In genomic region chr12:58314610-58315009, GRCh38 we compare ENCODE assay signal across 23 cellular contexts.
DNase-seq lines count a peak whose midpoint lies in the region; ATAC-seq, FAIRE-seq and TF ChIP-seq lines count a peak whose summit lies in the region.
"Had no signal": no experiment of that assay in that cellular context is flagged by ENCODE, and none has a peak within 500 bp of the region (broad histone marks: within the 10 kb centered on the region; RNA-seq: fewer than 3 reads in every experiment).

No MANE protein-coding gene starts in this region.

- intact Hi-C loops in mammary epithelial cell (cut with micrococcal nuclease) (loop anchor here (5.0 kb wide), 1 partner anchor 247 kb away; no protein-coding TSS in a partner anchor), breast epithelium (cut with DNase I; ENCODE audit: low total_unique reads) (no loop called here)

- H3K36me3 ChIP-seq in mammary epithelial cell (ENCODE audit: insufficient read depth, low read length) (no peaks in the 10 kb centered on the region), breast epithelium (no peaks in the 10 kb centered on the region), bronchial epithelial cell (ENCODE audit: control insufficient read depth, insufficient read depth, low read length) (no peaks in the 10 kb centered on the region)
- H3K36me3 ChIP-seq: Peyer's patch, tibial artery had no signal

- FAIRE-seq in bronchial epithelial cell (lab: Jason Lieb, UNC), result no peak

- ATAC-seq in foreskin keratinocyte (peak; percentile 26), GM21447 (IDR thresholded peaks at IDR 0.05; ENCODE audit: unreplicated experiment) (no peak)
- ATAC-seq: SK-N-SH treated with all-trans-retinoic acid at 6 μM for 48 hours; stimulated activated naive B cell treated with anti-CD40 and anti-IgM and Interleukin-4, amounts not matched to agents 10 μg/mL and 1 μg/mL and 100 μg/mL, for 72 hours had no signal

- 72% methylated on average over 5 of the region's 5 CpGs for WGBS in mammary epithelial cell (ENCODE audit: low coverage, missing lambda C conversion rate)

- BruUV-seq in mammary epithelial cell (replicated peaks; lab: Mats Ljungman, UMichigan), result no TSS peak

- no peaks in the 10 kb centered on the region for H4K20me1 ChIP-seq in mammary epithelial cell (ENCODE audit: insufficient read depth, low read length)

- dilution Hi-C loops in mammary epithelial cell (cut with HindIII; ENCODE audit: low sequenced_read_pairs), result no loop called here

- no peak for TF ChIP-seq CTCF in mammary epithelial cell (conservative IDR thresholded peaks at IDR 0.05 in 1 of 2, IDR thresholded peaks at IDR 0.05 in 1 of 2; ENCODE audit: extremely low read depth in 1 of 2, insufficient read depth in 1 of 2, low read depth in 1 of 2, low read length in 2 of 2)
- no peak for TF ChIP-seq CTCF in breast epithelium (IDR thresholded peaks at IDR 0.05)
- no peak for TF ChIP-seq CTCF in bronchial epithelial cell (IDR thresholded peaks at IDR 0.05; ENCODE audit: insufficient read depth, low read length, severe bottlenecking)
- no peak for TF ChIP-seq CTCF in foreskin keratinocyte (conservative IDR thresholded peaks at IDR 0.05)

- CTCF ChIA-PET in mammary epithelial cell (lab: Charles Lee; ENCODE audit: low non-redundant PET), result no interaction called here

- H3K27me3 ChIP-seq in mammary epithelial cell (ENCODE audit: insufficient read depth, low read length), result no peaks in the 10 kb centered on the region
- no peaks in the 10 kb centered on the region for H3K27me3 ChIP-seq in breast epithelium
- H3K27me3 ChIP-seq in bronchial epithelial cell (ENCODE audit: control insufficient read depth, insufficient read depth, low read length), result no peaks in the 10 kb centered on the region
- H3K27me3 ChIP-seq in foreskin keratinocyte, result no peaks in the 10 kb centered on the region
- H3K27me3 ChIP-seq: Peyer's patch, tibial artery had no signal

- no peak for TF ChIP-seq POLR2A in breast epithelium (IDR thresholded peaks at IDR 0.05)
- TF ChIP-seq POLR2A in erythroblast (IDR thresholded peaks at IDR 0.05; ENCODE audit: low read length), result no peak

- DNase-seq in mammary epithelial cell (peak; percentile 64), breast epithelium (ENCODE audit: low spot score in 2 of 2) (no peak), bronchial epithelial cell (ENCODE audit: low read depth) (peak; percentile 74), foreskin keratinocyte (peak in 1 of 2 donors; percentile 52), stromal cell of bone marrow (ENCODE audit: low read depth) (peak; percentile 13), AG08396 (ENCODE audit: low spot score) (no peak), erythroblast (lab: John Stamatoyannopoulos, UW) (no peak)
- DNase-seq: activated CD4-positive, alpha-beta T cell treated with anti-CD3 and anti-CD28 coated beads for 4 hours; activated CD8-positive, alpha-beta memory T cell treated with anti-CD3 and anti-CD28 coated beads, Interleukin-2, amount 50 U/mL, for 4 hours; activated naive CD4-positive, alpha-beta T cell; CD4-positive, alpha-beta T cell; H7; hypothalamus; midbrain; NCI-H187 treated with DMSO at 0.1 percent for 48 hours; NCI-H345; nephron progenitor cell; Peyer's patch; stimulated activated naive B cell treated with anti-CD40 and anti-IgM and Interleukin-4, amounts not matched to agents 10 μg/mL and 1 μg/mL and 100 μg/mL, for 72 hours; tibial artery had no signal

- H2AFZ ChIP-seq in mammary epithelial cell (ENCODE audit: low read depth, low read length), result no peak overlapping the region

- no peaks in the 10 kb centered on the region for H3K9me3 ChIP-seq in mammary epithelial cell (replicated peaks; ENCODE audit: insufficient read depth, low read length)
- no peaks in the 10 kb centered on the region for H3K9me3 ChIP-seq in breast epithelium

- no peak overlapping the region for H3K9ac ChIP-seq in mammary epithelial cell (ENCODE audit: insufficient read depth, low read length)

- H3K27ac ChIP-seq in mammary epithelial cell (ENCODE audit: insufficient read depth, low read depth, low read length), result no peak overlapping the region
- no peak overlapping the region for H3K27ac ChIP-seq in breast epithelium
- no peak overlapping the region for H3K27ac ChIP-seq in foreskin keratinocyte
- H3K27ac ChIP-seq: 22Rv1, Peyer's patch, tibial artery had no signal

- H3K79me2 ChIP-seq in mammary epithelial cell (ENCODE audit: insufficient read depth, low read length), result no peaks in the 10 kb centered on the region

- in situ Hi-C loops in mammary epithelial cell (cut with MboI; ENCODE audit: low sequenced_read_pairs in 2 of 2), result loop anchor here in 1 of 2 donors (25.0 kb wide), 1 partner anchor 327 kb away; no protein-coding TSS in a partner anchor

- no peak overlapping the region for H3K4me2 ChIP-seq in mammary epithelial cell (ENCODE audit: insufficient read depth, low read depth, low read length)

- peaks cover 33% of the 10 kb centered on the region for H3K4me1 ChIP-seq in mammary epithelial cell (ENCODE audit: insufficient read depth, low read length)
- no peaks in the 10 kb centered on the region for H3K4me1 ChIP-seq in breast epithelium
- H3K4me1 ChIP-seq in foreskin keratinocyte, result peaks cover 13% of the 10 kb centered on the region
- H3K4me1 ChIP-seq: Peyer's patch had no signal

- H3K4me3 ChIP-seq in mammary epithelial cell (replicated peaks in 1 of 3; ENCODE audit: insufficient read depth in 1 of 3, low read depth in 2 of 3, low read length in 3 of 3) (no peak overlapping the region), breast epithelium (no peak overlapping the region), bronchial epithelial cell (ENCODE audit: low read depth, low read length) (no peak overlapping the region)
- H3K4me3 ChIP-seq: Peyer's patch, tibial artery had no signal

Comparison
In these comparisons a context has a peak if more than half of its experiments do, and no peak if none do; other contexts are left out.
1. DNase-seq: peak in mammary epithelial cell (single experiment), bronchial epithelial cell (single experiment) and stromal cell of bone marrow (single experiment); none in breast epithelium (0 of 2), AG08396 (single experiment) and erythroblast (0 of 2).